Comparison of ENCODE assay signal across 13 cellular contexts in the genomic region with DNA sequence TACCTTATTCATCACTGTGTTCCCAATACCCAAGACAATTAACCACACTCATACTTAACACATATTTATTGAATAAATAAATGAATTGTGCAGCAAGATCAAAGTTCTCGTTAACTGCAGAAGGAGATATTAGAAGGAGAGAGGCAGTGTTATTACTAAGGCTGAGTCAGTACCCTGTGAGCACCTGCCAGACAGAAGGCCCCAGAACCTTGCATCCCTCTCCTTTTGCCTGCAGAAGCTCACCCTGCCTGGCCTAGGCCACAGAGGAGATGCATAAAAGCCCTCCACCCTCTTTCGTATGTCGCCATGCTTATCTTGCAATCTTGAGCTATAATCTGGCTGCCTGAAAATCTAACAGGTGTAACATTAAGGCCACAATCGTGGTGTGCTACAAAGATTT. TPM values are rescaled to one million over a fixed set of nuclear protein-coding genes. Genes with fewer than 3 reads are reported as not detected.
DNase-seq lines count a peak whose midpoint lies in the region; ATAC-seq and TF ChIP-seq lines count a peak whose summit lies in the region.
"Had no signal": no experiment of that assay in that cellular context is flagged by ENCODE, and none has a peak within 500 bp of the region (broad histone marks: within the 10 kb centered on the region; RNA-seq: fewer than 3 reads in every experiment).

No MANE protein-coding gene starts in this region.

- peaks cover 29% of the 10 kb centered on the region for H3K4me1 ChIP-seq in left ventricle myocardium inferior
- H3K4me1 ChIP-seq in fibroblast of lung (ENCODE audit: control insufficient read depth, extremely low read depth, insufficient read depth, low read length), result peaks cover 9% of the 10 kb centered on the region

- H3K9ac ChIP-seq in fibroblast of lung (ENCODE audit: insufficient read depth, low read length), result no peak overlapping the region

- H3K79me2 ChIP-seq in fibroblast of lung (ENCODE audit: control insufficient read depth, insufficient read depth, low read length), result no peaks in the 10 kb centered on the region

- ATAC-seq in left cardiac atrium (no peak), HG03159 (IDR thresholded peaks at IDR 0.05; ENCODE audit: unreplicated experiment) (no peak)

- no peak for TF ChIP-seq CTCF in left ventricle myocardium inferior (IDR thresholded peaks at IDR 0.05; ENCODE audit: borderline replicate concordance)
- TF ChIP-seq CTCF in VCaP (conservative IDR thresholded peaks at IDR 0.05), result no peak
- TF ChIP-seq CTCF in fibroblast of lung (conservative IDR thresholded peaks at IDR 0.05 in 1 of 2, IDR thresholded peaks at IDR 0.05 in 1 of 2; ENCODE audit: low read depth in 1 of 2, low read length in 2 of 2), result no peak

- peak overlapping the region; percentile 60 for H3K27ac ChIP-seq in left ventricle myocardium inferior (replicated peaks)
- H3K27ac ChIP-seq in VCaP, result peak overlapping the region; percentile 89
- H3K27ac ChIP-seq in fibroblast of lung (ENCODE audit: insufficient read depth, low read length), result peak overlapping the region; percentile 24
- H3K27ac ChIP-seq: vagina had no signal

- peak overlapping the region; percentile 96 for H2AFZ ChIP-seq in fibroblast of lung (ENCODE audit: low read length)

- H3K27me3 ChIP-seq in left ventricle myocardium inferior (ENCODE audit: low read depth), result no peaks in the 10 kb centered on the region
- H3K27me3 ChIP-seq in fibroblast of lung (ENCODE audit: control insufficient read depth, insufficient read depth, low read length), result no peaks in the 10 kb centered on the region
- H3K27me3 ChIP-seq: sigmoid colon, vagina had no signal

- H3K9me3 ChIP-seq in left ventricle myocardium inferior (replicated peaks) (peaks cover 13% of the 10 kb centered on the region), fibroblast of lung (ENCODE audit: control insufficient read depth, insufficient read depth, low read depth, low read length) (no peaks in the 10 kb centered on the region)
- H3K9me3 ChIP-seq: sigmoid colon, vagina had no signal

- H3K4me2 ChIP-seq in fibroblast of lung (ENCODE audit: extremely low read depth, insufficient read depth, low read length), result no peak overlapping the region

- intact Hi-C loops in left ventricle myocardium inferior (cut with micrococcal nuclease) (no loop called here), left cardiac atrium (cut with DNase I) (no loop called here)

- no peak overlapping the region for H3K4me3 ChIP-seq in left ventricle myocardium inferior
- no peak overlapping the region for H3K4me3 ChIP-seq in fibroblast of lung (replicated peaks in 1 of 4; ENCODE audit: control extremely low read depth in 1 of 4, insufficient read depth in 1 of 4, low read depth in 3 of 4, low read length in 4 of 4)
- H3K4me3 ChIP-seq: sigmoid colon, vagina had no signal

- H4K20me1 ChIP-seq in fibroblast of lung (ENCODE audit: control insufficient read depth, extremely low read depth, insufficient read depth, low read length), result no peaks in the 10 kb centered on the region

- DNase-seq in left ventricle myocardium inferior (no peak), left cardiac atrium (no peak), fibroblast of lung (ENCODE audit: low read depth in 2 of 2) (no peak), putamen (ENCODE audit: low spot score) (no peak), SKM-1 (lab: John Stamatoyannopoulos, UW; ENCODE audit: unreplicated experiment) (no peak), retina (no peak)
- DNase-seq: erythroblast, NCI-H1105, sigmoid colon had no signal

- H3K36me3 ChIP-seq in left ventricle myocardium inferior (no peaks in the 10 kb centered on the region), fibroblast of lung (ENCODE audit: control insufficient read depth, insufficient read depth, low read length) (no peaks in the 10 kb centered on the region)
- H3K36me3 ChIP-seq: sigmoid colon, vagina had no signal

RNA-seq across cellular contexts. Expression of gene RNF149, which starts 20.5 kb away (rescaled TPM):
- 12.0 TPM for total RNA-seq in left ventricle myocardium inferior
- total RNA-seq in left cardiac atrium, result 10 to 100 TPM; 22.3 to 38.0 TPM
- 44.7 and 49.0 TPM in 2 replicates for total RNA-seq in fibroblast of lung
- polyA plus RNA-seq in fibroblast of lung, result 22.8 and 29.4 TPM in 2 replicates
- 20.4 and 26.4 TPM in 2 replicates for polyA plus RNA-seq in fibroblast of lung (2012)
- 19.6 and 23.8 TPM in 2 replicates for polyA minus RNA-seq in fibroblast of lung (ENCODE audit: low replicate concordance)

RNA-seq across cellular contexts. Expression of gene CREG2, which starts 58.3 kb away (rescaled TPM):
- total RNA-seq in left ventricle myocardium inferior, result not detected
- not detected for total RNA-seq in left cardiac atrium
- under 0.01 and 0.50 TPM in 2 replicates for total RNA-seq in fibroblast of lung
- 0.08 and 0.84 TPM in 2 replicates for polyA plus RNA-seq in fibroblast of lung
- polyA plus RNA-seq in fibroblast of lung (2012), result 0.36 TPM in 1 of 2 replicates, not detected in the other
- 0.59 TPM in 1 of 2 replicates, not detected in the other for polyA minus RNA-seq in fibroblast of lung (ENCODE audit: low replicate concordance)
- polyA plus RNA-seq: BJ had no signal

Comparison
In these comparisons a context has a peak if more than half of its experiments do, and no peak if none do; other contexts are left out.
1. H3K27ac ChIP-seq: peak in every context shown above with its lines; median percentile 89 in VCaP; 60 in left ventricle myocardium inferior; 24 in fibroblast of lung.